In the genomic region with DNA sequence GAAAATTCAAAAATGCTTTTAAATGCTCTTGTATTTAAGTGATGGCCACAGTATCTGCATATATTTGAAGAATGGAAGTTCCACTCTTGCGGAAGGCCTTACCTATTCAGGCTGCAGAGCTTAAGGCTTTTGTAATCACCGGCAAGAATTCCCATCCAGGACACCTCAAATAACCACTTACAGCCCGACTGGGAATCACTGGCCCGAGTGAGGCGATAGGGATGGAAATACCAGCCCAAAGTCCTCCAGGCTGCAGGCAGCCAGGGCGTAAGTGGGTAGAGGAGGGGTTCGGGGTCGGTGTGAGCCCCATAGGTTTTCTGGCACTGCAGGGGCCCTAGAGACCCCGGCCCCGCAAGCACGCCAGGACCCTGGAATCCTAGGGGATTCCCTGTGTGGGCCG, we compare ENCODE assay signal across 9 cellular contexts. TPM values are rescaled to one million over a fixed set of nuclear protein-coding genes. Genes with fewer than 3 reads are reported as not detected.
DNase-seq lines count a peak whose midpoint lies in the region; ATAC-seq, FAIRE-seq and TF ChIP-seq lines count a peak whose summit lies in the region.
"Had no signal": no experiment of that assay in that cellular context is flagged by ENCODE, and none has a peak within 500 bp of the region (broad histone marks: within the 10 kb centered on the region; RNA-seq: fewer than 3 reads in every experiment).

No MANE protein-coding gene starts in this region.

- H3K9me3 ChIP-seq in RWPE2 (ENCODE audit: severe bottlenecking) = no peaks in the 10 kb centered on the region

- ATAC-seq in RWPE2 (ENCODE audit: low read depth) (peak; percentile 15; the same call in 2 of the 3 replicates), HG03159 (IDR thresholded peaks at IDR 0.05; ENCODE audit: unreplicated experiment) (no peak)

- TF ChIP-seq POLR2A in H54 (IDR thresholded peaks at IDR 0.05; ENCODE audit: low read depth, low read length) = no peak

- H3K4me3 ChIP-seq in RWPE2 (ENCODE audit: severe bottlenecking) (peak overlapping the region; percentile 13), fibroblast of villous mesenchyme (ENCODE audit: low read depth, low read length) (peak overlapping the region; percentile 51), rectal smooth muscle tissue (ENCODE audit: low read length) (peak overlapping the region; percentile 38)

- H3K27ac ChIP-seq in RWPE2 (ENCODE audit: poor library complexity, severe bottlenecking) = peak overlapping the region; percentile 62
- H3K27ac ChIP-seq in rectal smooth muscle tissue (ENCODE audit: low read depth, low read length) = peak overlapping the region; percentile 25
- H3K27ac ChIP-seq: C4-2B had no signal

- peak; percentile 20 for DNase-seq in DMS79 treated with DMSO at 0.1 percent for 48 hours (lab: John Stamatoyannopoulos, UW)
- DNase-seq in DMS79 (lab: John Stamatoyannopoulos, UW) = no peak
- DNase-seq in RWPE2 (ENCODE audit: low spot score) = no peak
- DNase-seq in fibroblast of villous mesenchyme (ENCODE audit: low read depth) = no peak
- DNase-seq in GOT3 (lab: John Stamatoyannopoulos, UW) = no peak
- DNase-seq in H54 (ENCODE audit: insufficient read length, low spot score) = no peak

- H3K4me1 ChIP-seq in RWPE2 (ENCODE audit: insufficient read depth, poor library complexity, severe bottlenecking) (peaks cover 5% of the 10 kb centered on the region), rectal smooth muscle tissue (ENCODE audit: control insufficient read depth, insufficient read depth, low read length) (peaks cover 2% of the 10 kb centered on the region)

- H3K9ac ChIP-seq in rectal smooth muscle tissue (ENCODE audit: low read length) = no peak overlapping the region

- TF ChIP-seq CTCF in RWPE2 (IDR thresholded peaks at IDR 0.05; ENCODE audit: poor library complexity, severe bottlenecking) (no peak), fibroblast of villous mesenchyme (IDR thresholded peaks at IDR 0.05; ENCODE audit: insufficient read depth, low read depth, low read length) (no peak)

- no peaks in the 10 kb centered on the region for H3K27me3 ChIP-seq in RWPE2 (ENCODE audit: insufficient read depth, poor library complexity, severe bottlenecking)
- no peaks in the 10 kb centered on the region for H3K27me3 ChIP-seq in rectal smooth muscle tissue (ENCODE audit: control insufficient read depth, insufficient read depth, low read length)

- no peak for FAIRE-seq in H54 (lab: Jason Lieb, UNC)

- no peaks in the 10 kb centered on the region for H3K36me3 ChIP-seq in RWPE2 (ENCODE audit: low read depth)
- no peaks in the 10 kb centered on the region for H3K36me3 ChIP-seq in rectal smooth muscle tissue (ENCODE audit: control insufficient read depth, insufficient read depth, low read length)

RNA-seq across cellular contexts. Expression of gene CMTM7, which starts 9.5 kb away (rescaled TPM):
- total RNA-seq in fibroblast of villous mesenchyme = 8.2 and 8.4 TPM in 2 replicates
